18 cellular contexts compared by ENCODE assay signal in genomic region chr11:134289789-134290188, GRCh38. TPM values are rescaled to one million over a fixed set of nuclear protein-coding genes. Genes with fewer than 3 reads are reported as not detected.
DNase-seq lines count a peak whose midpoint lies in the region; ATAC-seq and TF ChIP-seq lines count a peak whose summit lies in the region.
"Had no signal": no experiment of that assay in that cellular context is flagged by ENCODE, and none has a peak within 500 bp of the region (broad histone marks: within the 10 kb centered on the region; RNA-seq: fewer than 3 reads in every experiment).

No MANE protein-coding gene starts in this region.

- no peaks in the 10 kb centered on the region for H3K9me3 ChIP-seq in right atrium auricular region
- H3K9me3 ChIP-seq: BLaER1, MG63, SJSA1 had no signal

- no peaks in the 10 kb centered on the region for H3K4me1 ChIP-seq in right atrium auricular region
- H3K4me1 ChIP-seq: SJSA1 had no signal

- no peaks in the 10 kb centered on the region for H3K27me3 ChIP-seq in right atrium auricular region
- H3K27me3 ChIP-seq: BLaER1, MG63, SJSA1 had no signal

- no peaks in the 10 kb centered on the region for H3K9me3 Mint-ChIP-seq in activated CD8-positive, alpha-beta memory T cell treated with anti-CD3 and anti-CD28 coated beads, Interleukin-2, amount 10 ng/mL, durations not matched to agents 7 days and 5 days (ENCODE audit: low read depth)
- H3K9me3 Mint-ChIP-seq in WTC11 = no peaks in the 10 kb centered on the region
- H3K9me3 Mint-ChIP-seq: CD8-positive, alpha-beta memory T cell had no signal

- H3K27me3 Mint-ChIP-seq in activated CD8-positive, alpha-beta memory T cell treated with anti-CD3 and anti-CD28 coated beads, Interleukin-2, amount 10 ng/mL, durations not matched to agents 7 days and 5 days = no peaks in the 10 kb centered on the region
- no peaks in the 10 kb centered on the region for H3K27me3 Mint-ChIP-seq in WTC11 (ENCODE audit: low read depth)

- intact Hi-C loops in sciatic nerve (cut with DNase I) = no loop called here

- no peak for TF ChIP-seq CTCF in WTC11 (IDR thresholded peaks at IDR 0.05)
- no peak for TF ChIP-seq CTCF in right atrium auricular region (IDR thresholded peaks at IDR 0.05)

- H3K27ac ChIP-seq in right atrium auricular region = no peak overlapping the region
- H3K27ac ChIP-seq: BLaER1, SJSA1 had no signal

- no peak overlapping the region for H3K4me3 Mint-ChIP-seq in activated CD8-positive, alpha-beta memory T cell treated with anti-CD3 and anti-CD28 coated beads, Interleukin-2, amount 10 ng/mL, durations not matched to agents 7 days and 5 days
- no peak overlapping the region for H3K4me3 Mint-ChIP-seq in WTC11
- H3K4me3 Mint-ChIP-seq: CD8-positive, alpha-beta memory T cell had no signal

- H3K4me1 Mint-ChIP-seq in activated CD8-positive, alpha-beta memory T cell treated with anti-CD3 and anti-CD28 coated beads, Interleukin-2, amount 10 ng/mL, durations not matched to agents 7 days and 5 days = peaks cover 4% of the 10 kb centered on the region
- peaks cover 20% of the 10 kb centered on the region for H3K4me1 Mint-ChIP-seq in WTC11
- H3K4me1 Mint-ChIP-seq: CD8-positive, alpha-beta memory T cell had no signal

- CTCF ChIA-PET in activated CD8-positive, alpha-beta memory T cell treated with anti-CD3 and anti-CD28 coated beads, Interleukin-2, amount 10 ng/mL, durations not matched to agents 7 days and 5 days (lab: Charles Lee) = no interaction called here
- CTCF ChIA-PET in WTC11 (lab: Charles Lee) = interaction anchor here (0.7 to 1.0 kb wide), 2 partner anchors 28 to 35 kb away, joined by 3 read pairs; no protein-coding TSS in a partner anchor

- ATAC-seq in activated CD8-positive, alpha-beta memory T cell treated with anti-CD3 and anti-CD28 coated beads, Interleukin-2, amount 10 ng/mL, durations not matched to agents 7 days and 5 days = no peak
- peak; percentile 73 for ATAC-seq in WTC11
- peak; percentile 92 for ATAC-seq in sciatic nerve
- no peak for ATAC-seq in GM21381 (IDR thresholded peaks at IDR 0.05; ENCODE audit: unreplicated experiment)

- H3K4me3 ChIP-seq in right atrium auricular region = no peak overlapping the region
- H3K4me3 ChIP-seq: BLaER1, MG63, SJSA1 had no signal

- no peak overlapping the region for H3K27ac Mint-ChIP-seq in activated CD8-positive, alpha-beta memory T cell treated with anti-CD3 and anti-CD28 coated beads, Interleukin-2, amount 10 ng/mL, durations not matched to agents 7 days and 5 days
- peak overlapping the region; percentile 89 for H3K27ac Mint-ChIP-seq in WTC11

- peaks cover 3% of the 10 kb centered on the region for H3K36me3 Mint-ChIP-seq in activated CD8-positive, alpha-beta memory T cell treated with anti-CD3 and anti-CD28 coated beads, Interleukin-2, amount 10 ng/mL, durations not matched to agents 7 days and 5 days
- peaks cover 64% of the 10 kb centered on the region for H3K36me3 Mint-ChIP-seq in WTC11
- H3K36me3 Mint-ChIP-seq: CD8-positive, alpha-beta memory T cell had no signal

- no peaks in the 10 kb centered on the region for H3K36me3 ChIP-seq in right atrium auricular region
- H3K36me3 ChIP-seq: BLaER1, MG63, SJSA1 had no signal

- peak; percentile 23 for DNase-seq in activated CD8-positive, alpha-beta memory T cell treated with anti-CD3 and anti-CD28 coated beads, Interleukin-2, amount 10 ng/mL, durations not matched to agents 7 days and 5 days
- no peak for DNase-seq in activated CD8-positive, alpha-beta memory T cell treated with anti-CD3 and anti-CD28 coated beads, Interleukin-2, amount 50 U/mL, for 48 hours
- DNase-seq in WTC11 (ENCODE audit: low spot score) = peak; percentile 35
- peak; percentile 57 for DNase-seq in right atrium auricular region (ENCODE audit: low spot score)
- peak; percentile 67 for DNase-seq in sciatic nerve (ENCODE audit: low spot score)
- DNase-seq in NCI-H446 treated with DMSO at 0.1 percent for 48 hours (lab: John Stamatoyannopoulos, UW) = no peak
- no peak for DNase-seq in NCI-H1105 treated with DMSO at 0.1 percent for 48 hours (lab: John Stamatoyannopoulos, UW)
- DNase-seq: CD8-positive, alpha-beta memory T cell; DMS79; MG63; NCI-H1092; NCI-H1694 treated with DMSO at 0.1 percent for 48 hours; NCI-H2107; RPMI8226 had no signal

- POLR2A ChIA-PET in WTC11 (lab: Charles Lee) = no interaction called here

TF ChIP-seq in WTC11, 78 proteins besides CTCF, POLR2A, EP300 and RAD21 (continues in another document):
- TF ChIP-seq NR1H2 (CRISPR knock-in tag; IDR thresholded peaks at IDR 0.05) = no peak
- no peak for TF ChIP-seq EMX1 (CRISPR knock-in tag; IDR thresholded peaks at IDR 0.05)
- TF ChIP-seq TP53 (CRISPR knock-in tag; IDR thresholded peaks at IDR 0.05) = no peak
- TF ChIP-seq ARID4B (CRISPR knock-in tag; IDR thresholded peaks at IDR 0.05; ENCODE audit: borderline replicate concordance) = no peak
- no peak for TF ChIP-seq ELF4 (CRISPR knock-in tag; IDR thresholded peaks at IDR 0.05; ENCODE audit: low read depth)
- no peak for TF ChIP-seq ATF1 (CRISPR knock-in tag; IDR thresholded peaks at IDR 0.05)
- no peak for TF ChIP-seq ZNF263 (CRISPR knock-in tag; IDR thresholded peaks at IDR 0.05; ENCODE audit: low read depth)
- TF ChIP-seq JAZF1 (CRISPR knock-in tag; IDR thresholded peaks at IDR 0.05) = no peak
- TF ChIP-seq RELA (CRISPR knock-in tag; IDR thresholded peaks at IDR 0.05; ENCODE audit: borderline replicate concordance) = no peak
- TF ChIP-seq ZNF423 (CRISPR knock-in tag; IDR thresholded peaks at IDR 0.05) = no peak
- no peak for TF ChIP-seq ESRRA (CRISPR knock-in tag; IDR thresholded peaks at IDR 0.05; ENCODE audit: borderline replicate concordance)
- TF ChIP-seq USF2 (CRISPR knock-in tag; IDR thresholded peaks at IDR 0.05) = no peak

RNA-seq across cellular contexts. Expression of gene GLB1L3, which starts 13.6 kb away (rescaled TPM):
- 1 to 10 TPM; 4.1 to 6.1 TPM for total RNA-seq in activated CD8-positive, alpha-beta memory T cell treated with anti-CD3 and anti-CD28 coated beads, Interleukin-2, amount 10 ng/mL, durations not matched to agents 7 days and 5 days
- total RNA-seq in WTC11 (2021) (34.6 to 50.2 TPM (median 35.9 TPM) in 3 replicates), right atrium auricular region (not detected), sciatic nerve (not detected)
- total RNA-seq: A172, SJSA1 had no signal

RNA-seq across cellular contexts. Expression of gene ACAD8, which starts 36.4 kb away (rescaled TPM):
- 10 to 100 TPM; 29.4 to 31.6 TPM for total RNA-seq in activated CD8-positive, alpha-beta memory T cell treated with anti-CD3 and anti-CD28 coated beads, Interleukin-2, amount 10 ng/mL, durations not matched to agents 7 days and 5 days
- total RNA-seq in WTC11 (2021) (49.4 to 55.2 TPM (median 51.9 TPM) in 3 replicates), right atrium auricular region (10 to 100 TPM; 17.6 to 32.9 TPM), sciatic nerve (24.2 TPM)

RNA-seq across cellular contexts. Expression of gene THYN1, which starts 36.6 kb away (rescaled TPM):
- total RNA-seq in activated CD8-positive, alpha-beta memory T cell treated with anti-CD3 and anti-CD28 coated beads, Interleukin-2, amount 10 ng/mL, durations not matched to agents 7 days and 5 days = 10 to 100 TPM; 69.3 to 71.1 TPM
- 80.2 to 83.8 TPM (median 82.0 TPM) in 3 replicates for total RNA-seq in WTC11 (2021)
- 10 to 100 TPM; 35.8 to 47.1 TPM for total RNA-seq in right atrium auricular region
- 34.9 TPM for total RNA-seq in sciatic nerve

RNA-seq across cellular contexts. Expression of gene GLB1L2, which starts 42.0 kb away (rescaled TPM):
- 1 to 10 TPM; 1.3 to 2.0 TPM for total RNA-seq in activated CD8-positive, alpha-beta memory T cell treated with anti-CD3 and anti-CD28 coated beads, Interleukin-2, amount 10 ng/mL, durations not matched to agents 7 days and 5 days
- total RNA-seq in WTC11 (2021) (4.6 to 6.0 TPM (median 5.1 TPM) in 3 replicates), right atrium auricular region (1 to 10 TPM in 1 of 2 donors, under 1 TPM in 1; 0.22 to 2.4 TPM), sciatic nerve (1.6 TPM)
- total RNA-seq: SJSA1 had no signal

Comparison
In these comparisons a context has a peak if more than half of its experiments do, and no peak if none do; other contexts are left out.
1. DNase-seq: peak in activated CD8-positive, alpha-beta memory T cell treated with anti-CD3 and anti-CD28 coated beads, Interleukin-2, amount 10 ng/mL, durations not matched to agents 7 days and 5 days (single experiment), WTC11 (single experiment), right atrium auricular region (single experiment) and sciatic nerve (single experiment); none in activated CD8-positive, alpha-beta memory T cell treated with anti-CD3 and anti-CD28 coated beads, Interleukin-2, amount 50 U/mL, for 48 hours (single experiment), NCI-H446 treated with DMSO at 0.1 percent for 48 hours (single experiment) and NCI-H1105 treated with DMSO at 0.1 percent for 48 hours (single experiment).
2. ATAC-seq: peak in WTC11 (single experiment) and sciatic nerve (single experiment); none in activated CD8-positive, alpha-beta memory T cell treated with anti-CD3 and anti-CD28 coated beads, Interleukin-2, amount 10 ng/mL, durations not matched to agents 7 days and 5 days (single experiment) and GM21381 (single experiment).